Comparison of ENCODE assay signal across 25 cellular contexts in genomic region chr18:11521853-11522252, GRCh38.
DNase-seq lines count a peak whose midpoint lies in the region; ATAC-seq, FAIRE-seq and TF ChIP-seq lines count a peak whose summit lies in the region.
"Had no signal": no experiment of that assay in that cellular context is flagged by ENCODE, and none has a peak within 500 bp of the region (broad histone marks: within the 10 kb centered on the region; RNA-seq: fewer than 3 reads in every experiment).

No MANE protein-coding gene starts in this region.

- H3K27ac Mint-ChIP-seq in astrocyte (ENCODE audit: unreplicated experiment), result peak overlapping the region; percentile 38
- no peak overlapping the region for H3K27ac Mint-ChIP-seq in activated naive CD4-positive, alpha-beta T cell treated with anti-CD3 and anti-CD28 coated beads for 36 hours
- H3K27ac Mint-ChIP-seq: B cell; CD4-positive, alpha-beta T cell; CD8-positive, alpha-beta T cell had no signal

- H4K20me1 ChIP-seq in astrocyte (ENCODE audit: insufficient read depth, low read length), result no peaks in the 10 kb centered on the region
- H4K20me1 ChIP-seq: BLaER1 treated with 17β-estradiol and CSF1 and Interleukin-3, amounts not matched to agents 10 nM and 100 nM had no signal

- peaks cover 28% of the 10 kb centered on the region for H3K4me1 Mint-ChIP-seq in astrocyte (ENCODE audit: low read depth, unreplicated experiment)
- H3K4me1 Mint-ChIP-seq in activated naive CD4-positive, alpha-beta T cell treated with anti-CD3 and anti-CD28 coated beads for 36 hours (ENCODE audit: low read depth), result no peaks in the 10 kb centered on the region
- H3K4me1 Mint-ChIP-seq: B cell had no signal

- TF ChIP-seq CTCF in astrocyte (IDR thresholded peaks at IDR 0.05; ENCODE audit: insufficient read depth, low read depth, low read length) (no peak), coronary artery (IDR thresholded peaks at IDR 0.05) (no peak)

- peaks cover 3% of the 10 kb centered on the region for H3K9me3 ChIP-seq in astrocyte (ENCODE audit: insufficient read depth, low read depth, low read length)
- H3K9me3 ChIP-seq: A549; BLaER1 treated with 17β-estradiol and CSF1 and Interleukin-3, amounts not matched to agents 10 nM and 100 nM; Caco-2 had no signal

- H3K79me2 ChIP-seq in astrocyte (ENCODE audit: insufficient read depth, low read length), result no peaks in the 10 kb centered on the region

- no peaks in the 10 kb centered on the region for H3K36me3 Mint-ChIP-seq in astrocyte (ENCODE audit: low read depth, unreplicated experiment)
- H3K36me3 Mint-ChIP-seq in activated naive CD4-positive, alpha-beta T cell treated with anti-CD3 and anti-CD28 coated beads for 36 hours (ENCODE audit: low read depth), result no peaks in the 10 kb centered on the region
- H3K36me3 Mint-ChIP-seq: CD8-positive, alpha-beta T cell had no signal

- ATAC-seq in HG03565 (IDR thresholded peaks at IDR 0.05; ENCODE audit: unreplicated experiment) (no peak), HG03095 (IDR thresholded peaks at IDR 0.05; ENCODE audit: unreplicated experiment) (no peak)
- ATAC-seq: A549; CD8-positive, alpha-beta T cell; GM12878 had no signal

- H3K9me3 Mint-ChIP-seq in astrocyte (ENCODE audit: unreplicated experiment), result peaks cover 6% of the 10 kb centered on the region
- no peaks in the 10 kb centered on the region for H3K9me3 Mint-ChIP-seq in activated naive CD4-positive, alpha-beta T cell treated with anti-CD3 and anti-CD28 coated beads for 36 hours
- H3K9me3 Mint-ChIP-seq: CD4-positive, alpha-beta T cell; CD8-positive, alpha-beta T cell had no signal

- no peak overlapping the region for H2AFZ ChIP-seq in astrocyte (ENCODE audit: low read depth, low read length)

- H3K4me3 Mint-ChIP-seq in astrocyte (ENCODE audit: unreplicated experiment), result no peak overlapping the region
- H3K4me3 Mint-ChIP-seq in activated naive CD4-positive, alpha-beta T cell treated with anti-CD3 and anti-CD28 coated beads for 36 hours, result no peak overlapping the region
- H3K4me3 Mint-ChIP-seq: B cell; CD4-positive, alpha-beta T cell; CD8-positive, alpha-beta T cell had no signal

- no peaks in the 10 kb centered on the region for H3K36me3 ChIP-seq in astrocyte (ENCODE audit: insufficient read depth, low read length)
- H3K36me3 ChIP-seq: BLaER1 treated with 17β-estradiol and CSF1 and Interleukin-3, amounts not matched to agents 10 nM and 100 nM had no signal

- intact Hi-C loops in activated naive CD4-positive, alpha-beta T cell treated with anti-CD3 and anti-CD28 coated beads for 36 hours (cut with micrococcal nuclease), result no loop called here

- DNase-seq in EH (ENCODE audit: low read depth) (peak; percentile 3), LHCN-M2 (ENCODE audit: low read depth) (peak; percentile 49), astrocyte (ENCODE audit: low read depth) (no peak), myocyte (ENCODE audit: low read depth) (peak; percentile 59), coronary artery (ENCODE audit: low spot score) (no peak)
- DNase-seq in activated naive CD4-positive, alpha-beta T cell treated with anti-CD3 and anti-CD28 coated beads for 36 hours, result no peak
- DNase-seq: AML-193; Caco-2; Calu3; CD4-positive, alpha-beta T cell; CD8-positive, alpha-beta T cell; DMS79 treated with DMSO at 0.1 percent for 48 hours; EL; GDM1 had no signal

- H3K4me3 ChIP-seq in astrocyte (ENCODE audit: insufficient read depth, low read depth, low read length), result no peak overlapping the region
- H3K4me3 ChIP-seq in coronary artery, result no peak overlapping the region
- H3K4me3 ChIP-seq: A549; BLaER1 treated with 17β-estradiol and CSF1 and Interleukin-3, amounts not matched to agents 10 nM and 100 nM; GM12878 had no signal

- no peak for FAIRE-seq in astrocyte (lab: Jason Lieb, UNC)
- FAIRE-seq: A549, D721Med, GM12878, GM12892, GM18507 had no signal

- H3K27ac ChIP-seq in astrocyte (ENCODE audit: low read depth, low read length), result no peak overlapping the region
- H3K27ac ChIP-seq in coronary artery, result no peak overlapping the region
- H3K27ac ChIP-seq: 22Rv1; A549; BLaER1 treated with 17β-estradiol and CSF1 and Interleukin-3, amounts not matched to agents 10 nM and 100 nM; C4-2B had no signal

- no peaks in the 10 kb centered on the region for H3K27me3 ChIP-seq in astrocyte (ENCODE audit: insufficient read depth, low read length)
- H3K27me3 ChIP-seq: BLaER1 treated with 17β-estradiol and CSF1 and Interleukin-3, amounts not matched to agents 10 nM and 100 nM had no signal

- no peak overlapping the region for H3K9ac ChIP-seq in astrocyte (ENCODE audit: low read length)
- H3K9ac ChIP-seq: BLaER1 treated with 17β-estradiol and CSF1 and Interleukin-3, amounts not matched to agents 10 nM and 100 nM had no signal

- no peak overlapping the region for H3K4me2 ChIP-seq in astrocyte (ENCODE audit: low read length)
- H3K4me2 ChIP-seq: A549; BLaER1 treated with 17β-estradiol and CSF1 and Interleukin-3, amounts not matched to agents 10 nM and 100 nM had no signal

- H3K4me1 ChIP-seq in astrocyte (ENCODE audit: insufficient read depth, low read length), result peaks cover 23% of the 10 kb centered on the region
- H3K4me1 ChIP-seq: A549; BLaER1 treated with 17β-estradiol and CSF1 and Interleukin-3, amounts not matched to agents 10 nM and 100 nM; Caco-2 had no signal

- CTCF ChIA-PET in activated naive CD4-positive, alpha-beta T cell treated with anti-CD3 and anti-CD28 coated beads for 36 hours (lab: Charles Lee), result no interaction called here

- no peaks in the 10 kb centered on the region for H3K27me3 Mint-ChIP-seq in astrocyte (ENCODE audit: low read depth, unreplicated experiment)
- peaks cover 4% of the 10 kb centered on the region for H3K27me3 Mint-ChIP-seq in activated naive CD4-positive, alpha-beta T cell treated with anti-CD3 and anti-CD28 coated beads for 36 hours (ENCODE audit: low read depth)
- H3K27me3 Mint-ChIP-seq: B cell; CD4-positive, alpha-beta T cell had no signal

Comparison
In these comparisons a context has a peak if more than half of its experiments do, and no peak if none do; other contexts are left out.
1. DNase-seq: peak in EH (single experiment), LHCN-M2 (single experiment) and myocyte (single experiment); none in astrocyte (single experiment), coronary artery (single experiment) and activated naive CD4-positive, alpha-beta T cell treated with anti-CD3 and anti-CD28 coated beads for 36 hours (single experiment).